9 cellular contexts compared by ENCODE assay signal in genomic region chr1:156090822-156091188, GRCh38. TPM values are rescaled to one million over a fixed set of nuclear protein-coding genes. Genes with fewer than 3 reads are reported as not detected.
A peak's percentile ranks its signal among the peaks of the same experiment; 100 is the strongest.
DNase-seq lines count a peak whose midpoint lies in the region; ATAC-seq and TF ChIP-seq lines count a peak whose summit lies in the region.
"Had no signal": no experiment of that assay in that cellular context is flagged by ENCODE, and none has a peak within 500 bp of the region (broad histone marks: within the 10 kb centered on the region; RNA-seq: fewer than 3 reads in every experiment).

No MANE protein-coding gene starts in this region.

- peaks cover 25% of the 10 kb centered on the region for H3K4me1 Mint-ChIP-seq in endothelial cell (ENCODE audit: unreplicated experiment)

- peak; percentile 97 for TF ChIP-seq CTCF in endothelial cell (IDR thresholded peaks at IDR 0.05; ENCODE audit: unreplicated experiment)

- DNase-seq in GDM1 (lab: John Stamatoyannopoulos, UW) (peak; percentile 65), HT1080 (ENCODE audit: low read depth) (peak; percentile 76), NT2/D1 (ENCODE audit: low read depth, low spot score) (peak; percentile 96), endothelial cell (ENCODE audit: low spot score) (peak; percentile 87), mucosa of gallbladder (ENCODE audit: low spot score) (peak; percentile 88)
- DNase-seq in activated CD8-positive, alpha-beta memory T cell treated with anti-CD3 and anti-CD28 coated beads, Interleukin-2, amount 50 U/mL, for 1 hour (ENCODE audit: extremely low read depth), result peak; percentile 72
- DNase-seq in stimulated activated CD8-positive, alpha-beta memory T cell treated with anti-CD3 and anti-CD28 coated beads, Interleukin-7, amount 100 ng/mL, for 24 hours (ENCODE audit: low read depth), result peak; percentile 82

- no peaks in the 10 kb centered on the region for H3K27me3 ChIP-seq in NT2/D1 (ENCODE audit: insufficient read depth, insufficient read length)

- H3K4me3 ChIP-seq in NT2/D1 (ENCODE audit: insufficient read length, low read depth), result no peak overlapping the region

- H3K27me3 Mint-ChIP-seq in endothelial cell (ENCODE audit: unreplicated experiment), result peaks cover 3% of the 10 kb centered on the region

- ATAC-seq in GM18517 (IDR thresholded peaks at IDR 0.05; ENCODE audit: unreplicated experiment), result no peak

- H3K4me3 Mint-ChIP-seq in endothelial cell (ENCODE audit: unreplicated experiment), result peak overlapping the region; percentile 70

- peaks cover 15% of the 10 kb centered on the region for H3K4me1 ChIP-seq in NT2/D1 (ENCODE audit: insufficient read depth, insufficient read length)

- H3K9me3 ChIP-seq in NT2/D1 (ENCODE audit: insufficient read depth, low read length), result no peaks in the 10 kb centered on the region

- H3K27ac Mint-ChIP-seq in endothelial cell (ENCODE audit: unreplicated experiment), result peak overlapping the region; percentile 86

- H3K36me3 Mint-ChIP-seq in endothelial cell (ENCODE audit: low read depth, unreplicated experiment), result peaks cover 13% of the 10 kb centered on the region

- H3K9me3 Mint-ChIP-seq in endothelial cell (ENCODE audit: unreplicated experiment), result no peaks in the 10 kb centered on the region

- H3K9ac ChIP-seq in NT2/D1 (ENCODE audit: insufficient read length, low read depth), result no peak overlapping the region

- peaks cover 63% of the 10 kb centered on the region for H3K36me3 ChIP-seq in NT2/D1 (ENCODE audit: insufficient read depth, insufficient read length, low read length)

RNA-seq across cellular contexts. Expression of gene MEX3A, which starts 8.5 kb away (rescaled TPM):
- 3.4 and 5.2 TPM in 2 replicates for total RNA-seq in HT1080 (2014; rRNA removed; shearing (Covaris generic))
- 5.8 and 6.2 TPM in 2 replicates for polyA plus RNA-seq in HT1080 (2015; cell fraction: cytosol; rRNA removed)
- polyA plus RNA-seq in HT1080 (2015; cell fraction: nucleus; rRNA removed), result 7.4 and 9.4 TPM in 2 replicates
- total RNA-seq in endothelial cell (ENCODE audit: unreplicated experiment) (63.9 TPM), mucosa of gallbladder (1.4 TPM)

RNA-seq across cellular contexts. Expression of gene LMNA, which starts 23.7 kb away (rescaled TPM):
- 835 and 846 TPM in 2 replicates for total RNA-seq in HT1080 (2014; rRNA removed; shearing (Covaris generic))
- polyA plus RNA-seq in HT1080 (2015; cell fraction: cytosol; rRNA removed), result 456 and 481 TPM in 2 replicates
- 1,205 and 1,213 TPM in 2 replicates for polyA plus RNA-seq in HT1080 (2015; cell fraction: nucleus; rRNA removed)
- total RNA-seq in endothelial cell (ENCODE audit: unreplicated experiment) (35.8 TPM), mucosa of gallbladder (293 TPM)

RNA-seq across cellular contexts. Expression of gene RAB25, which starts 29.8 kb away (rescaled TPM):
- total RNA-seq in HT1080 (2014; rRNA removed; shearing (Covaris generic)), result 0.06 TPM in 1 of 2 replicates, not detected in the other
- not detected in 2 replicates for polyA plus RNA-seq in HT1080 (2015; cell fraction: cytosol; rRNA removed)
- not detected in 2 replicates for polyA plus RNA-seq in HT1080 (2015; cell fraction: nucleus; rRNA removed)
- total RNA-seq in endothelial cell (ENCODE audit: unreplicated experiment) (1.6 TPM), mucosa of gallbladder (103 TPM)
- total RNA-seq: glomerular endothelial cell had no signal

RNA-seq across cellular contexts. Expression of gene LAMTOR2, which starts 36.2 kb away (rescaled TPM):
- 67.1 and 78.0 TPM in 2 replicates for total RNA-seq in HT1080 (2014; rRNA removed; shearing (Covaris generic))
- polyA plus RNA-seq in HT1080 (2015; cell fraction: cytosol; rRNA removed), result 69.8 and 87.2 TPM in 2 replicates
- polyA plus RNA-seq in HT1080 (2015; cell fraction: nucleus; rRNA removed), result 19.7 and 26.7 TPM in 2 replicates
- total RNA-seq in endothelial cell (ENCODE audit: unreplicated experiment) (82.4 TPM), mucosa of gallbladder (77.0 TPM)

RNA-seq across cellular contexts. Expression of gene UBQLN4, which starts 37.2 kb away (rescaled TPM):
- total RNA-seq in HT1080 (2014; rRNA removed; shearing (Covaris generic)), result 36.0 and 43.9 TPM in 2 replicates
- polyA plus RNA-seq in HT1080 (2015; cell fraction: cytosol; rRNA removed), result 32.1 and 32.8 TPM in 2 replicates
- polyA plus RNA-seq in HT1080 (2015; cell fraction: nucleus; rRNA removed), result 51.2 and 51.5 TPM in 2 replicates
- total RNA-seq in endothelial cell (ENCODE audit: unreplicated experiment) (47.6 TPM), mucosa of gallbladder (34.1 TPM)

Comparison
In these comparisons a context has a peak if more than half of its experiments do, and no peak if none do; other contexts are left out.
1. RNA of gene MEX3A, which starts 8.5 kb away (total RNA-seq): 63.9 TPM in endothelial cell (single experiment); 3.4 to 5.2 TPM in HT1080 and 1.4 TPM in mucosa of gallbladder (single experiment); every median in the first group is over 10 times any median in the second.
2. RNA of gene RAB25, which starts 29.8 kb away (total RNA-seq): 103 TPM in mucosa of gallbladder (single experiment); 1.6 TPM in endothelial cell (single experiment) and 0.06 TPM in HT1080; every median in the first group is over 10 times any median in the second.
3. Peak in every context shown above with its lines, with median percentiles within 50 percentile points of each other: DNase-seq.